ENCODE assay signal across 22 cellular contexts in genomic region chr6:54086439-54086838, GRCh38. TPM values are rescaled to one million over a fixed set of nuclear protein-coding genes. Genes with fewer than 3 reads are reported as not detected.
"Had no signal": no experiment of that assay in that cellular context is flagged by ENCODE, and none has a peak within 500 bp of the region (broad histone marks: within the 10 kb centered on the region; RNA-seq: fewer than 3 reads in every experiment).

No MANE protein-coding gene starts in this region.

- DNase-seq: activated B cell treated with CpG ODN at 0.5 μM for 24 hours; activated CD4-positive, alpha-beta memory T cell treated with anti-CD3 and anti-CD28 coated beads, Interleukin-2, amount 10 ng/mL, durations not matched to agents 7 days and 5 days; activated CD4-positive, alpha-beta T cell treated with anti-CD3 and anti-CD28 coated beads for 4 hours; activated CD8-positive, alpha-beta memory T cell treated with anti-CD3 and anti-CD28 coated beads, Interleukin-2, amount 10 ng/mL, durations not matched to agents 7 days and 5 days; activated naive CD4-positive, alpha-beta T cell treated with anti-CD3 and anti-CD28 coated beads for 36 hours; cerebellar nuclear complex; effector CD8-positive, alpha-beta T cell; hippocampal formation; islet precursor cell; left colon; retina; SK-N-SH; stimulated activated CD4-positive, alpha-beta T cell treated with anti-CD3 and anti-CD28 coated beads, Interleukin-2, amount 100 ng/mL, for 48 hours; stomach; T-cell had no signal

- H3K4me3 ChIP-seq: lung, skin epidermis, stomach had no signal

- H3K9me3 ChIP-seq: neutrophil, SK-N-SH, stomach had no signal

- ATAC-seq: activated CD8-positive, alpha-beta memory T cell treated with anti-CD3 and anti-CD28 coated beads, Interleukin-2, amount 10 ng/mL, durations not matched to agents 7 days and 5 days; esophagus mucosa; left colon; natural killer cell treated with Interleukin-12 subunit alpha and Interleukin-12 subunit beta and Interleukin-15 and Interleukin-18, amount 100 ng/mL, for 72 hours; T-cell had no signal

- H3K27me3 ChIP-seq: neutrophil, stomach had no signal

- H3K4me1 ChIP-seq: parathyroid adenoma, stomach had no signal

- H3K27ac ChIP-seq: neutrophil, parathyroid adenoma, skin epidermis had no signal

- H3K4me1 Mint-ChIP-seq: activated B cell treated with CpG ODN at 0.5 μM for 24 hours; activated CD4-positive, alpha-beta memory T cell treated with anti-CD3 and anti-CD28 coated beads, Interleukin-2, amount 10 ng/mL, durations not matched to agents 7 days and 5 days; activated CD8-positive, alpha-beta memory T cell treated with anti-CD3 and anti-CD28 coated beads, Interleukin-2, amount 10 ng/mL, durations not matched to agents 7 days and 5 days; T-cell had no signal

- H3K27ac Mint-ChIP-seq: activated B cell treated with CpG ODN at 0.5 μM for 24 hours; activated CD4-positive, alpha-beta memory T cell treated with anti-CD3 and anti-CD28 coated beads, Interleukin-2, amount 10 ng/mL, durations not matched to agents 7 days and 5 days; activated CD8-positive, alpha-beta memory T cell treated with anti-CD3 and anti-CD28 coated beads, Interleukin-2, amount 10 ng/mL, durations not matched to agents 7 days and 5 days; activated naive CD4-positive, alpha-beta T cell treated with anti-CD3 and anti-CD28 coated beads for 36 hours; activated T-helper 2 cell treated with anti-CD3 and anti-CD28 coated beads, Interferon-gamma antibody, Interleukin-2, Interleukin-4, amounts not matched to agents 10 μg/mL and 5 μg/mL and 100 μg/mL, durations not matched to agents 14 hours and 24 hours and 36 hours; natural killer cell treated with Interleukin-12 subunit alpha and Interleukin-12 subunit beta and Interleukin-15 and Interleukin-18, amount 100 ng/mL, for 72 hours; T-cell had no signal

- H3K9me3 Mint-ChIP-seq: activated B cell treated with CpG ODN at 0.5 μM for 24 hours; activated CD4-positive, alpha-beta memory T cell treated with anti-CD3 and anti-CD28 coated beads, Interleukin-2, amount 10 ng/mL, durations not matched to agents 7 days and 5 days; activated naive CD4-positive, alpha-beta T cell treated with anti-CD3 and anti-CD28 coated beads for 36 hours; activated T-helper 2 cell treated with anti-CD3 and anti-CD28 coated beads, Interferon-gamma antibody, Interleukin-2, Interleukin-4, amounts not matched to agents 10 μg/mL and 5 μg/mL and 100 μg/mL, durations not matched to agents 14 hours and 24 hours and 36 hours; natural killer cell treated with Interleukin-12 subunit alpha and Interleukin-12 subunit beta and Interleukin-15 and Interleukin-18, amount 100 ng/mL, for 72 hours; T-cell had no signal

- H3K36me3 Mint-ChIP-seq: activated CD8-positive, alpha-beta memory T cell treated with anti-CD3 and anti-CD28 coated beads, Interleukin-2, amount 10 ng/mL, durations not matched to agents 7 days and 5 days; natural killer cell treated with Interleukin-12 subunit alpha and Interleukin-12 subunit beta and Interleukin-15 and Interleukin-18, amount 100 ng/mL, for 72 hours; T-cell had no signal

- H3K4me3 Mint-ChIP-seq: activated B cell treated with CpG ODN at 0.5 μM for 24 hours; activated CD4-positive, alpha-beta memory T cell treated with anti-CD3 and anti-CD28 coated beads, Interleukin-2, amount 10 ng/mL, durations not matched to agents 7 days and 5 days; activated CD8-positive, alpha-beta memory T cell treated with anti-CD3 and anti-CD28 coated beads, Interleukin-2, amount 10 ng/mL, durations not matched to agents 7 days and 5 days; activated naive CD4-positive, alpha-beta T cell treated with anti-CD3 and anti-CD28 coated beads for 36 hours; natural killer cell treated with Interleukin-12 subunit alpha and Interleukin-12 subunit beta and Interleukin-15 and Interleukin-18, amount 100 ng/mL, for 72 hours; T-cell had no signal

- H3K27me3 Mint-ChIP-seq: activated B cell treated with CpG ODN at 0.5 μM for 24 hours; activated CD4-positive, alpha-beta memory T cell treated with anti-CD3 and anti-CD28 coated beads, Interleukin-2, amount 10 ng/mL, durations not matched to agents 7 days and 5 days; activated CD8-positive, alpha-beta memory T cell treated with anti-CD3 and anti-CD28 coated beads, Interleukin-2, amount 10 ng/mL, durations not matched to agents 7 days and 5 days; natural killer cell treated with Interleukin-12 subunit alpha and Interleukin-12 subunit beta and Interleukin-15 and Interleukin-18, amount 100 ng/mL, for 72 hours; T-cell had no signal

- H3K36me3 ChIP-seq: neutrophil, stomach had no signal

RNA-seq across cellular contexts. Expression of gene MLIP, which starts 24.8 kb away (rescaled TPM):
- total RNA-seq: activated B cell treated with CpG ODN at 0.5 μM for 24 hours; activated CD4-positive, alpha-beta memory T cell treated with anti-CD3 and anti-CD28 coated beads, Interleukin-2, amount 10 ng/mL, durations not matched to agents 7 days and 5 days; activated CD8-positive, alpha-beta memory T cell treated with anti-CD3 and anti-CD28 coated beads, Interleukin-2, amount 10 ng/mL, durations not matched to agents 7 days and 5 days; activated naive CD4-positive, alpha-beta T cell treated with anti-CD3 and anti-CD28 coated beads for 36 hours; activated T-helper 2 cell treated with anti-CD3 and anti-CD28 coated beads, Interferon-gamma antibody, Interleukin-2, Interleukin-4, amounts not matched to agents 10 μg/mL and 5 μg/mL and 100 μg/mL, durations not matched to agents 14 hours and 24 hours and 36 hours; natural killer cell treated with Interleukin-12 subunit alpha and Interleukin-12 subunit beta and Interleukin-15 and Interleukin-18, amount 100 ng/mL, for 72 hours; stomach; T-cell had no signal
- polyA plus RNA-seq: SK-N-SH had no signal
